In the genomic region with DNA sequence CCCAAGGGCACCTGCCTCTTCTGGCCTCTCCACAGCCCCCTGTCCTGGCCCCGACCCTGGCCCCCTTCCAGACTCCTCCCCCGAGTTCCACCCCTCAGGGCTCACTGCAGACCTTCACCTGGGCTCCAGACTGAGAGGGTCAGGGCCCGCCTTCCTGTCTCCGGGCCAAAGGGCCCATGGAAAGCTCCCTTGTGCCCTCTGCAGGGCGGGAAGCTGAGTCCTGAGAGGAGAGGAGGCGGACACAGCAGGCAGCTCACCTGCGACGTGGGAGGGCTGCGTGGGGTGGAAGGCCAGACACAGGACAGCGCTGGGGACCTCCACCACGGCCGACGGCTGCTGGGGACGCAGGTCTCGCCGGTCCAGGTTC, we compare ENCODE assay signal across 10 cellular contexts. TPM values are rescaled to one million over a fixed set of nuclear protein-coding genes. Genes with fewer than 3 reads are reported as not detected.
DNase-seq lines count a peak whose midpoint lies in the region; ATAC-seq and TF ChIP-seq lines count a peak whose summit lies in the region.
"Had no signal": no experiment of that assay in that cellular context is flagged by ENCODE, and none has a peak within 500 bp of the region (broad histone marks: within the 10 kb centered on the region; RNA-seq: fewer than 3 reads in every experiment).

No MANE protein-coding gene starts in this region.

- no peaks in the 10 kb centered on the region for H3K9me3 ChIP-seq in suprapubic skin

- TF ChIP-seq POLR2A in suprapubic skin (IDR thresholded peaks at IDR 0.05) = no peak

- H3K4me3 Mint-ChIP-seq in WTC11 = no peak overlapping the region
- H3K4me3 Mint-ChIP-seq in activated CD8-positive, alpha-beta memory T cell treated with anti-CD3 and anti-CD28 coated beads, Interleukin-2, amount 10 ng/mL, durations not matched to agents 7 days and 5 days = no peak overlapping the region
- H3K4me3 Mint-ChIP-seq: neural crest cell had no signal

- no peaks in the 10 kb centered on the region for H3K9me3 Mint-ChIP-seq in WTC11
- no peaks in the 10 kb centered on the region for H3K9me3 Mint-ChIP-seq in activated CD8-positive, alpha-beta memory T cell treated with anti-CD3 and anti-CD28 coated beads, Interleukin-2, amount 10 ng/mL, durations not matched to agents 7 days and 5 days (ENCODE audit: low read depth)
- H3K9me3 Mint-ChIP-seq: neural crest cell had no signal

- no peak for TF ChIP-seq EP300 in suprapubic skin (IDR thresholded peaks at IDR 0.05)

- ATAC-seq in WTC11 = peak; percentile 77
- no peak for ATAC-seq in HG02610 (IDR thresholded peaks at IDR 0.05; ENCODE audit: unreplicated experiment)
- ATAC-seq in HG02623 (IDR thresholded peaks at IDR 0.05; ENCODE audit: unreplicated experiment) = no peak
- ATAC-seq in activated CD8-positive, alpha-beta memory T cell treated with anti-CD3 and anti-CD28 coated beads, Interleukin-2, amount 10 ng/mL, durations not matched to agents 7 days and 5 days = no peak
- ATAC-seq in GM18520 (IDR thresholded peaks at IDR 0.05; ENCODE audit: unreplicated experiment) = no peak

- POLR2A ChIA-PET in WTC11 (lab: Charles Lee) = interaction anchor here (0.6 to 1.5 kb wide), 5 partner anchors 24 to 65 kb away, joined by 3 to 5 read pairs (median 4); no protein-coding TSS in a partner anchor

- no peaks in the 10 kb centered on the region for H3K27me3 ChIP-seq in suprapubic skin

- peak overlapping the region; percentile 96 for H3K27ac ChIP-seq in suprapubic skin

- peak overlapping the region; percentile 33 for H3K4me3 ChIP-seq in suprapubic skin

- H3K4me1 Mint-ChIP-seq in WTC11 = peaks cover 3% of the 10 kb centered on the region; the same call in 1 of the 2 replicates
- no peaks in the 10 kb centered on the region for H3K4me1 Mint-ChIP-seq in activated CD8-positive, alpha-beta memory T cell treated with anti-CD3 and anti-CD28 coated beads, Interleukin-2, amount 10 ng/mL, durations not matched to agents 7 days and 5 days
- H3K4me1 Mint-ChIP-seq: neural crest cell had no signal

- CTCF ChIA-PET in WTC11 (lab: Charles Lee) = interaction anchor here (0.6 to 2.6 kb wide), 31 partner anchors 10 to 341 kb away, joined by 3 to 19 read pairs (median 5); partner anchors contain the start of genes DYNC2I2, ENDOG, PKN3 and SET
- CTCF ChIA-PET in activated CD8-positive, alpha-beta memory T cell treated with anti-CD3 and anti-CD28 coated beads, Interleukin-2, amount 10 ng/mL, durations not matched to agents 7 days and 5 days (lab: Charles Lee) = no interaction called here

- peaks cover 41% of the 10 kb centered on the region for H3K36me3 Mint-ChIP-seq in WTC11
- peaks cover 19% of the 10 kb centered on the region for H3K36me3 Mint-ChIP-seq in activated CD8-positive, alpha-beta memory T cell treated with anti-CD3 and anti-CD28 coated beads, Interleukin-2, amount 10 ng/mL, durations not matched to agents 7 days and 5 days

- peaks cover 55% of the 10 kb centered on the region for H3K36me3 ChIP-seq in suprapubic skin

- H3K27ac Mint-ChIP-seq in WTC11 = no peak overlapping the region
- H3K27ac Mint-ChIP-seq in activated CD8-positive, alpha-beta memory T cell treated with anti-CD3 and anti-CD28 coated beads, Interleukin-2, amount 10 ng/mL, durations not matched to agents 7 days and 5 days = no peak overlapping the region

- H3K27me3 Mint-ChIP-seq in WTC11 (ENCODE audit: low read depth) = no peaks in the 10 kb centered on the region
- H3K27me3 Mint-ChIP-seq in activated CD8-positive, alpha-beta memory T cell treated with anti-CD3 and anti-CD28 coated beads, Interleukin-2, amount 10 ng/mL, durations not matched to agents 7 days and 5 days = no peaks in the 10 kb centered on the region

- DNase-seq in HT1080 (ENCODE audit: low read depth) = peak; percentile 50
- DNase-seq in WTC11 (ENCODE audit: low spot score) = peak; percentile 75
- DNase-seq in iPS-NIHi7 (ENCODE audit: extremely low spot score) = peak; percentile 84
- no peak for DNase-seq in suprapubic skin (ENCODE audit: low spot score in 2 of 2)
- DNase-seq in activated CD8-positive, alpha-beta memory T cell treated with anti-CD3 and anti-CD28 coated beads, Interleukin-2, amount 10 ng/mL, durations not matched to agents 7 days and 5 days = no peak
- DNase-seq: activated CD4-positive, alpha-beta T cell treated with anti-CD3 and anti-CD28 coated beads, Interleukin-2, amount 50 U/mL, for 4 hours had no signal

- peaks cover 32% of the 10 kb centered on the region for H3K4me1 ChIP-seq in suprapubic skin

- WGBS in suprapubic skin = 30% methylated on average over 2 of the region's 16 CpGs

- TF ChIP-seq CTCF in WTC11 (IDR thresholded peaks at IDR 0.05) = no peak
- no peak for TF ChIP-seq CTCF in suprapubic skin (IDR thresholded peaks at IDR 0.05)

TF ChIP-seq in WTC11, 78 proteins besides CTCF, POLR2A, EP300 and RAD21:
- no peak for TF ChIP-seq SMAD3 (CRISPR knock-in tag; IDR thresholded peaks at IDR 0.05; ENCODE audit: borderline replicate concordance)
- TF ChIP-seq, protein P1, sequence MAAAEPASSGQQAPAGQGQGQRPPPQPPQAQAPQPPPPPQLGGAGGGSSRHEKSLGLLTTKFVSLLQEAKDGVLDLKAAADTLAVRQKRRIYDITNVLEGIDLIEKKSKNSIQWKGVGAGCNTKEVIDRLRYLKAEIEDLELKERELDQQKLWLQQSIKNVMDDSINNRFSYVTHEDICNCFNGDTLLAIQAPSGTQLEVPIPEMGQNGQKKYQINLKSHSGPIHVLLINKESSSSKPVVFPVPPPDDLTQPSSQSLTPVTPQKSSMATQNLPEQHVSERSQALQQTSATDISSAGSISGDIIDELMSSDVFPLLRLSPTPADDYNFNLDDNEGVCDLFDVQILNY (CRISPR knock-in tag; IDR thresholded peaks at IDR 0.05) = 0 out of 2 replicates have a peak, but pooled peaks have one; percentile 49

RNA-seq across cellular contexts. Expression of gene DYNC2I2, which starts 20.6 kb away (rescaled TPM):
- total RNA-seq in HT1080 (2014; rRNA removed; shearing (Covaris generic)) = 134 and 149 TPM in 2 replicates
- 73.3 and 86.6 TPM in 2 replicates for polyA plus RNA-seq in HT1080 (2015; cell fraction: cytosol; rRNA removed)
- polyA plus RNA-seq in HT1080 (2015; cell fraction: nucleus; rRNA removed) = 90.4 and 93.9 TPM in 2 replicates
- 57.5 to 71.1 TPM (median 64.5 TPM) in 3 replicates for total RNA-seq in WTC11 (2021)
- 10 to 100 TPM; 43.5 to 52.4 (median 45.8) TPM for total RNA-seq in suprapubic skin
- 10 to 100 TPM; 52.5 to 67.8 TPM for total RNA-seq in activated CD8-positive, alpha-beta memory T cell treated with anti-CD3 and anti-CD28 coated beads, Interleukin-2, amount 10 ng/mL, durations not matched to agents 7 days and 5 days

RNA-seq across cellular contexts. Expression of gene SET, which starts 53.0 kb away (rescaled TPM):
- total RNA-seq in HT1080 (2014; rRNA removed; shearing (Covaris generic)) = 595 and 720 TPM in 2 replicates
- polyA plus RNA-seq in HT1080 (2015; cell fraction: cytosol; rRNA removed) = 466 and 556 TPM in 2 replicates
- polyA plus RNA-seq in HT1080 (2015; cell fraction: nucleus; rRNA removed) = 312 and 321 TPM in 2 replicates
- total RNA-seq in WTC11 (2021) (1,083 to 1,129 TPM (median 1,086 TPM) in 3 replicates), suprapubic skin (100 to 1,000 TPM; 101 to 166 (median 161) TPM)
- total RNA-seq in activated CD8-positive, alpha-beta memory T cell treated with anti-CD3 and anti-CD28 coated beads, Interleukin-2, amount 10 ng/mL, durations not matched to agents 7 days and 5 days = 100 to 1,000 TPM; 436 to 623 TPM

Comparison
In these comparisons a context has a peak if more than half of its experiments do, and no peak if none do; other contexts are left out.
1. DNase-seq: peak in HT1080 (single experiment), WTC11 (single experiment) and iPS-NIHi7 (single experiment); none in suprapubic skin (0 of 2) and activated CD8-positive, alpha-beta memory T cell treated with anti-CD3 and anti-CD28 coated beads, Interleukin-2, amount 10 ng/mL, durations not matched to agents 7 days and 5 days (single experiment).